10 cellular contexts compared by ENCODE assay signal in genomic region chr6:109091314-109092009, GRCh38. TPM values are rescaled to one million over a fixed set of nuclear protein-coding genes. Genes with fewer than 3 reads are reported as not detected.
A peak's percentile ranks its signal among the peaks of the same experiment; 100 is the strongest.
DNase-seq lines count a peak whose midpoint lies in the region; ATAC-seq and TF ChIP-seq lines count a peak whose summit lies in the region.
"Had no signal": no experiment of that assay in that cellular context is flagged by ENCODE, and none has a peak within 500 bp of the region (broad histone marks: within the 10 kb centered on the region; RNA-seq: fewer than 3 reads in every experiment).

No MANE protein-coding gene starts in this region.

- intact Hi-C loops in Caco-2 (cut with micrococcal nuclease; ENCODE audit: unreplicated experiment), result loop anchor here (5.0 kb wide), 1 partner anchor 359 kb away; no protein-coding TSS in a partner anchor
- intact Hi-C loops in dorsolateral prefrontal cortex (cut with DNase I), result loop anchor here in 1 of 2 donors (10.0 kb wide), 3 partner anchors 87 to 247 kb away; partner anchors contain the start of gene ARMC2
- intact Hi-C loops in A673 (cut with micrococcal nuclease; ENCODE audit: unreplicated experiment), result loop anchor here (5.0 kb wide), 1 partner anchor 291 kb away; the partner anchor contains the start of gene CD164

- TF ChIP-seq CTCF in Caco-2 (IDR thresholded peaks at IDR 0.05; ENCODE audit: insufficient read depth in 1 of 2, low read depth in 1 of 2, low read length in 1 of 2, severe bottlenecking in 1 of 2, unreplicated experiment in 1 of 2) (no peak), dorsolateral prefrontal cortex (IDR thresholded peaks at IDR 0.05 in 54 of 56, conservative IDR thresholded peaks at IDR 0.05 in 2 of 56; ENCODE audit: low read depth in 1 of 56, partially characterized antibody in 56 of 56) (no peak), osteoblast (IDR thresholded peaks at IDR 0.05; ENCODE audit: extremely low read depth, low read depth, low read length) (no peak), A673 (conservative IDR thresholded peaks at IDR 0.05; ENCODE audit: low read depth, low read length) (no peak)

- no peaks in the 10 kb centered on the region for H3K27me3 ChIP-seq in Caco-2 (replicated peaks; ENCODE audit: control insufficient read depth, insufficient read depth, low read length)
- H3K27me3 ChIP-seq in dorsolateral prefrontal cortex, result no peaks in the 10 kb centered on the region
- no peaks in the 10 kb centered on the region for H3K27me3 ChIP-seq in osteoblast (ENCODE audit: insufficient read depth, low read length)
- H3K27me3 ChIP-seq in A673 (replicated peaks; ENCODE audit: insufficient read depth, low read depth, low read length, poor library complexity), result no peaks in the 10 kb centered on the region
- H3K27me3 ChIP-seq: neutrophil had no signal

- H3K4me1 ChIP-seq in Caco-2 (peaks cover 7% of the 10 kb centered on the region; the same call in 1 of the 2 replicates), osteoblast (ENCODE audit: insufficient read depth, low read length) (peaks cover 12% of the 10 kb centered on the region), A673 (ENCODE audit: insufficient read depth, low read length, poor library complexity, severe bottlenecking) (peaks cover 15% of the 10 kb centered on the region)

- H3K4me3 ChIP-seq in Caco-2 (ENCODE audit: low read depth, low read length) (no peak overlapping the region), dorsolateral prefrontal cortex (peak overlapping the region in 58 of 59 donors; percentile 58 to 99 (median 86)), osteoblast (ENCODE audit: insufficient read depth, low read length) (peak overlapping the region; percentile 89), A673 (ENCODE audit: low read depth, low read length, poor library complexity, severe bottlenecking) (no peak overlapping the region)

- H3K27ac Mint-ChIP-seq in Caco-2 (ENCODE audit: unreplicated experiment), result no peak overlapping the region

- peak overlapping the region; percentile 97 for H3K4me3 Mint-ChIP-seq in Caco-2 (ENCODE audit: unreplicated experiment)

- ATAC-seq in HG03469 (IDR thresholded peaks at IDR 0.05; ENCODE audit: unreplicated experiment), result no peak

- H3K9me3 Mint-ChIP-seq in Caco-2 (ENCODE audit: unreplicated experiment), result no peaks in the 10 kb centered on the region

- no TSS peak for BruUV-seq in Caco-2 (replicated peaks; lab: Mats Ljungman, UMichigan)
- no TSS peak for BruUV-seq in A673 (replicated peaks; lab: Mats Ljungman, UMichigan)

- H2AFZ ChIP-seq in osteoblast (ENCODE audit: low read length), result no peak overlapping the region

- peak overlapping the region; percentile 98 for H3K4me2 ChIP-seq in osteoblast (ENCODE audit: insufficient read depth, low read length)

- H3K9me3 ChIP-seq in Caco-2 (no peaks in the 10 kb centered on the region), osteoblast (ENCODE audit: low read depth, low read length) (no peaks in the 10 kb centered on the region), A673 (ENCODE audit: low read depth, low read length, poor library complexity, severe bottlenecking) (no peaks in the 10 kb centered on the region)
- H3K9me3 ChIP-seq: neutrophil had no signal

- no peaks in the 10 kb centered on the region for H3K27me3 Mint-ChIP-seq in Caco-2 (ENCODE audit: insufficient read depth, unreplicated experiment)

- H3K36me3 ChIP-seq in Caco-2 (ENCODE audit: control insufficient read depth, insufficient read depth, low read length) (no peaks in the 10 kb centered on the region), osteoblast (ENCODE audit: insufficient read depth, low read length) (no peaks in the 10 kb centered on the region), A673 (ENCODE audit: insufficient read depth, low read length, poor library complexity, severe bottlenecking) (no peaks in the 10 kb centered on the region)
- H3K36me3 ChIP-seq: neutrophil had no signal

- POLR2A ChIA-PET in Caco-2 (lab: Charles Lee), result no interaction called here
- POLR2A ChIA-PET in A673 (lab: Charles Lee; ENCODE audit: low non-redundant PET), result no interaction called here

- peaks cover 9% of the 10 kb centered on the region for H3K36me3 Mint-ChIP-seq in Caco-2 (ENCODE audit: insufficient read depth, unreplicated experiment)

- CTCF ChIA-PET in Caco-2 (lab: Charles Lee) (no interaction called here), A673 (lab: Charles Lee) (no interaction called here)

- H4K20me1 ChIP-seq in osteoblast (ENCODE audit: insufficient read depth, low read length), result peaks cover 8% of the 10 kb centered on the region

- no peak for DNase-seq in Caco-2
- peak; percentile 69 for DNase-seq in NCI-H69 (lab: John Stamatoyannopoulos, UW)
- DNase-seq in dorsolateral prefrontal cortex, result no peak
- no peak for DNase-seq in osteoblast (ENCODE audit: insufficient read length, low spot score, missing footprints)
- DNase-seq in occipital lobe (lab: John Stamatoyannopoulos, UW), result no peak
- DNase-seq in dermis blood vessel endothelial cell, result no peak
- DNase-seq in A673 (ENCODE audit: low spot score), result no peak
- DNase-seq: NCI-H510A treated with DMSO at 0.1 percent for 48 hours had no signal

- H3K27ac ChIP-seq in dorsolateral prefrontal cortex (peak overlapping the region in 21 of 59 donors; percentile 1 to 50 (median 18)), osteoblast (ENCODE audit: low read depth, low read length) (no peak overlapping the region), A673 (ENCODE audit: low read depth, low read length, poor library complexity, severe bottlenecking) (no peak overlapping the region)
- H3K27ac ChIP-seq: neutrophil had no signal

- H3K79me2 ChIP-seq in osteoblast (ENCODE audit: insufficient read depth, low read length), result peaks cover 49% of the 10 kb centered on the region

- peaks cover 13% of the 10 kb centered on the region for H3K4me1 Mint-ChIP-seq in Caco-2 (ENCODE audit: low read depth, unreplicated experiment)

RNA-seq across cellular contexts. Expression of gene SESN1, which starts 3.2 kb away (rescaled TPM):
- total RNA-seq in Caco-2 (2022) (21.9 and 25.3 TPM in 2 replicates), dorsolateral prefrontal cortex (100 to 1,000 TPM in 2 of 120 experiments, 10 to 100 TPM in 118; 42.2 to 110 (median 71.4) TPM), osteoblast (26.1 and 30.4 TPM in 2 replicates), occipital lobe (38.8 TPM), dermis blood vessel endothelial cell (31.5 and 44.1 TPM in 2 replicates), A673 (2021) (3.4 and 4.1 TPM in 2 replicates)

RNA-seq across cellular contexts. Expression of gene CEP57L1, which starts 3.8 kb away (rescaled TPM):
- total RNA-seq in Caco-2 (2022) (11.0 and 12.7 TPM in 2 replicates), dorsolateral prefrontal cortex (10 to 100 TPM; 14.7 to 38.7 (median 24.8) TPM), osteoblast (17.7 and 23.6 TPM in 2 replicates), occipital lobe (92.6 TPM), dermis blood vessel endothelial cell (17.9 and 24.9 TPM in 2 replicates), A673 (2021) (25.7 and 33.6 TPM in 2 replicates)

Comparison
In these comparisons a context has a peak if more than half of its experiments do, and no peak if none do; other contexts are left out.
1. H3K4me3 ChIP-seq: peak in dorsolateral prefrontal cortex (58 of 59) and osteoblast (single experiment); none in Caco-2 (single experiment) and A673 (single experiment).